Comparison of ENCODE assay signal across 1 cellular context in genomic region chr2:219626540-219626939, GRCh38.
TF ChIP-seq lines count a peak whose summit lies in the region.

No MANE protein-coding gene starts in this region.

TF ChIP-seq in HCT116, 20 proteins besides CTCF, POLR2A, EP300 and RAD21:
- TF ChIP-seq EZH2 (IDR thresholded peaks at IDR 0.05) (no peak), FOSL1 (IDR thresholded peaks at IDR 0.05; ENCODE audit: low read depth) (no peak), ZNF274 (IDR thresholded peaks at IDR 0.05; ENCODE audit: low read depth, low read length) (no peak), ZBTB33 (IDR thresholded peaks at IDR 0.05; ENCODE audit: extremely low read depth, insufficient replicate concordance, low read length) (no peak), CBX3 (IDR thresholded peaks at IDR 0.05; ENCODE audit: low read depth) (no peak), TCF7L2 (IDR thresholded peaks at IDR 0.05; ENCODE audit: borderline replicate concordance, extremely low read depth, insufficient read depth, insufficient read length) (no peak), ZFX (IDR thresholded peaks at IDR 0.05) (no peak), SP1 (IDR thresholded peaks at IDR 0.05; ENCODE audit: low read depth) (no peak), SIN3A (IDR thresholded peaks at IDR 0.05; ENCODE audit: low read depth) (no peak), JUND (IDR thresholded peaks at IDR 0.05) (no peak), ELF1 (IDR thresholded peaks at IDR 0.05; ENCODE audit: borderline replicate concordance, low read depth) (no peak), CEBPB (IDR thresholded peaks at IDR 0.05; ENCODE audit: low read depth) (no peak), POLR2AphosphoS5 (IDR thresholded peaks at IDR 0.05; ENCODE audit: low read depth, low read length) (no peak)
- TF ChIP-seq, protein P1, sequence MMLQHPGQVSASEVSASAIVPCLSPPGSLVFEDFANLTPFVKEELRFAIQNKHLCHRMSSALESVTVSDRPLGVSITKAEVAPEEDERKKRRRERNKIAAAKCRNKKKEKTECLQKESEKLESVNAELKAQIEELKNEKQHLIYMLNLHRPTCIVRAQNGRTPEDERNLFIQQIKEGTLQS (IDR thresholded peaks at IDR 0.05): no peak
- TF ChIP-seq, protein P2, sequence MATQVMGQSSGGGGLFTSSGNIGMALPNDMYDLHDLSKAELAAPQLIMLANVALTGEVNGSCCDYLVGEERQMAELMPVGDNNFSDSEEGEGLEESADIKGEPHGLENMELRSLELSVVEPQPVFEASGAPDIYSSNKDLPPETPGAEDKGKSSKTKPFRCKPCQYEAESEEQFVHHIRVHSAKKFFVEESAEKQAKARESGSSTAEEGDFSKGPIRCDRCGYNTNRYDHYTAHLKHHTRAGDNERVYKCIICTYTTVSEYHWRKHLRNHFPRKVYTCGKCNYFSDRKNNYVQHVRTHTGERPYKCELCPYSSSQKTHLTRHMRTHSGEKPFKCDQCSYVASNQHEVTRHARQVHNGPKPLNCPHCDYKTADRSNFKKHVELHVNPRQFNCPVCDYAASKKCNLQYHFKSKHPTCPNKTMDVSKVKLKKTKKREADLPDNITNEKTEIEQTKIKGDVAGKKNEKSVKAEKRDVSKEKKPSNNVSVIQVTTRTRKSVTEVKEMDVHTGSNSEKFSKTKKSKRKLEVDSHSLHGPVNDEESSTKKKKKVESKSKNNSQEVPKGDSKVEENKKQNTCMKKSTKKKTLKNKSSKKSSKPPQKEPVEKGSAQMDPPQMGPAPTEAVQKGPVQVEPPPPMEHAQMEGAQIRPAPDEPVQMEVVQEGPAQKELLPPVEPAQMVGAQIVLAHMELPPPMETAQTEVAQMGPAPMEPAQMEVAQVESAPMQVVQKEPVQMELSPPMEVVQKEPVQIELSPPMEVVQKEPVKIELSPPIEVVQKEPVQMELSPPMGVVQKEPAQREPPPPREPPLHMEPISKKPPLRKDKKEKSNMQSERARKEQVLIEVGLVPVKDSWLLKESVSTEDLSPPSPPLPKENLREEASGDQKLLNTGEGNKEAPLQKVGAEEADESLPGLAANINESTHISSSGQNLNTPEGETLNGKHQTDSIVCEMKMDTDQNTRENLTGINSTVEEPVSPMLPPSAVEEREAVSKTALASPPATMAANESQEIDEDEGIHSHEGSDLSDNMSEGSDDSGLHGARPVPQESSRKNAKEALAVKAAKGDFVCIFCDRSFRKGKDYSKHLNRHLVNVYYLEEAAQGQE (IDR thresholded peaks at IDR 0.05; ENCODE audit: low read depth): no peak
TF ChIP-seq in HCT116: peak in this region for 0.
